ENCODE assay signal across 15 cellular contexts in genomic region chr15:94097567-94097966, GRCh38.
DNase-seq lines count a peak whose midpoint lies in the region; TF ChIP-seq lines count a peak whose summit lies in the region.
"Had no signal": no experiment of that assay in that cellular context is flagged by ENCODE, and none has a peak within 500 bp of the region (broad histone marks: within the 10 kb centered on the region; RNA-seq: fewer than 3 reads in every experiment).

No MANE protein-coding gene starts in this region.

- no peaks in the 10 kb centered on the region for H4K20me1 ChIP-seq in osteoblast (ENCODE audit: insufficient read depth, low read length)

- H3K4me2 ChIP-seq in osteoblast (ENCODE audit: insufficient read depth, low read length) = no peak overlapping the region

- H3K27me3 ChIP-seq in rectal smooth muscle tissue (ENCODE audit: control insufficient read depth, insufficient read depth, low read length) (no peaks in the 10 kb centered on the region), osteoblast (ENCODE audit: insufficient read depth, low read length) (no peaks in the 10 kb centered on the region)
- H3K27me3 ChIP-seq: SJSA1 had no signal

- no peak overlapping the region for H2AFZ ChIP-seq in osteoblast (ENCODE audit: low read length)

- H3K79me2 ChIP-seq in osteoblast (ENCODE audit: insufficient read depth, low read length) = no peaks in the 10 kb centered on the region

- H3K4me1 Mint-ChIP-seq in HFFc6 (ENCODE audit: low read depth) = peaks cover 25% of the 10 kb centered on the region

- no peak overlapping the region for H3K9ac ChIP-seq in rectal smooth muscle tissue (ENCODE audit: low read length)

- H3K36me3 Mint-ChIP-seq in HFFc6 (ENCODE audit: low read depth) = no peaks in the 10 kb centered on the region

- no peaks in the 10 kb centered on the region for H3K9me3 ChIP-seq in osteoblast (ENCODE audit: low read depth, low read length)
- H3K9me3 ChIP-seq: SJSA1 had no signal

- peaks cover 19% of the 10 kb centered on the region for H3K4me1 ChIP-seq in rectal smooth muscle tissue (ENCODE audit: control insufficient read depth, insufficient read depth, low read length)
- no peaks in the 10 kb centered on the region for H3K4me1 ChIP-seq in osteoblast (ENCODE audit: insufficient read depth, low read length)

- H3K27me3 Mint-ChIP-seq in HFFc6 (ENCODE audit: insufficient read depth) = peaks cover 5% of the 10 kb centered on the region; the same call in 1 of the 2 replicates

- H3K27ac ChIP-seq in rectal smooth muscle tissue (ENCODE audit: low read depth, low read length) (peak overlapping the region; percentile 88), osteoblast (ENCODE audit: low read depth, low read length) (no peak overlapping the region)
- H3K27ac ChIP-seq: SJSA1 had no signal

- no peak overlapping the region for H3K4me3 Mint-ChIP-seq in HFFc6

- no peak for TF ChIP-seq CTCF in HFFc6 (IDR thresholded peaks at IDR 0.05)
- TF ChIP-seq CTCF in astrocyte of the spinal cord (IDR thresholded peaks at IDR 0.05; ENCODE audit: low read depth, low read length) = no peak
- no peak for TF ChIP-seq CTCF in osteoblast (IDR thresholded peaks at IDR 0.05; ENCODE audit: extremely low read depth, low read depth, low read length)
- TF ChIP-seq CTCF in GM10266 (IDR thresholded peaks at IDR 0.05; ENCODE audit: control insufficient read depth, insufficient read depth, low read depth, missing control alignments) = no peak

- no peaks in the 10 kb centered on the region for H3K9me3 Mint-ChIP-seq in HFFc6

- no peak overlapping the region for H3K27ac Mint-ChIP-seq in HFFc6

- H3K4me3 ChIP-seq in astrocyte of the spinal cord (ENCODE audit: low read depth, low read length) (no peak overlapping the region), rectal smooth muscle tissue (ENCODE audit: low read length) (no peak overlapping the region), osteoblast (ENCODE audit: insufficient read depth, low read length) (no peak overlapping the region)
- H3K4me3 ChIP-seq: SJSA1 had no signal

- H3K36me3 ChIP-seq in rectal smooth muscle tissue (ENCODE audit: control insufficient read depth, insufficient read depth, low read length) (no peaks in the 10 kb centered on the region), osteoblast (ENCODE audit: insufficient read depth, low read length) (no peaks in the 10 kb centered on the region)
- H3K36me3 ChIP-seq: SJSA1 had no signal

- in situ Hi-C loops in astrocyte of the spinal cord (cut with HindIII; ENCODE audit: low sequenced_read_pairs) = no loop called here

- DNase-seq in HFFc6 = peak; percentile 39
- DNase-seq in astrocyte of the spinal cord (ENCODE audit: low read depth, low spot score) = peak; percentile 20
- DNase-seq in epidermal melanocyte (ENCODE audit: insufficient read length, low spot score) = no peak
- DNase-seq in SKM-1 (lab: John Stamatoyannopoulos, UW; ENCODE audit: unreplicated experiment) = no peak
- DNase-seq in osteoblast (ENCODE audit: insufficient read length, low spot score, missing footprints) = no peak
- no peak for DNase-seq in GM10266 (ENCODE audit: extremely low spot score)
- DNase-seq: C1 segment of cervical spinal cord, DMS153, Kasumi-1, NCI-H1417, NCI-H2029 treated with DMSO at 0.1 percent for 48 hours, NCI-H510A, RPMI8226 had no signal

Comparison
In these comparisons a context has a peak if more than half of its experiments do, and no peak if none do; other contexts are left out.
1. DNase-seq: peak in HFFc6 (single experiment) and astrocyte of the spinal cord (single experiment); none in epidermal melanocyte (single experiment), SKM-1 (single experiment), osteoblast (single experiment) and GM10266 (single experiment).